1 cellular context compared by ENCODE assay signal in the genomic region with DNA sequence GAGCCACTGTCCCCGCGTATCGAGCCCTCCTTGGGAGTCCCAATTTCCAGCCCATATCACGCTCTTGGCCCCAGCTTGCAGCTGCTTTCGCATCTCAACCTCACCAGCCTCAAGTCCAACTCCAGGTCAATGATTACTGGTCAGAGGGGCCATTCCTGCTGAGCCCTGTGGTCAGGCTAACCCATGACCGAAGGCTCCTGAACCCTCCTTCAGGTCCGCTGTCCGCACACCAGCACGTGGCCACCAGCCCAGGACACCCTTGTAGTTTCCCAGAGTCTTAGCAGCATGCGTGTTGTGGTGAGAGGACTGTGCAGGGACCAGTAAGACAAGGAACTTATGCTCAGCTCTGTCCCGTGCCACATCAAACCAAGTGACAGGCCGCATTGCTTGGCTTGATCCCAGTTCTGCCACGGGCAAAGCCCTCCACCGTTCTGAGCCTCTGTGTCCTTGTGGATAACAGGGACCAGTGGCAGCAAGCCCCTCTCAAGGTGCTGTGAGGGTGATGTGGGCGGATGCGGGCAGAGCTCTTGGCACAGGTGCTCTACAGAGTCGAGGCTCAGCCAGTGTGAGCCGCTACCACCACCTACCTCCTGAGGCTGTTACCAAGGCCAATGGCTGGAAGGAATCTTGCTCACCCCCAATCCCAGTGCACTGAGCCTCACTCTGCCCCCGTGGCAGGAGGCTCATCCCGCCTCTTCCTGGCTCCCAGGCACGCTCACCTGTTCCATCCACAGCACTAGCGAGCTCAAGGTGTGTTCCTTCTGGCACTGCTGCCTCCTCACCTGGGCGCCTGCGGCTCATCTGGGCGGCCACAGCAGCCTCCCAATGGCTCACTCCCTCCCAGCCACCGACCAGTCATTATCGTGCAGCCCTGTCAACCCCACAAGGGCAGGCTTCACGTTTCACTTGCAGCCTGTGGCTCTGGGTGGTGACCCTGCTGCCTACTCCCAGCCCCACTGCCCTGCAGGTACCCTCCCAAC.
A peak's percentile ranks its signal among the peaks of the same experiment; 100 is the strongest.
TF ChIP-seq lines count a peak whose summit lies in the region.

No MANE protein-coding gene starts in this region.

TF ChIP-seq in K562, 482 proteins besides CTCF, POLR2A, EP300 and RAD21:
- TF ChIP-seq RBFOX2 (IDR thresholded peaks at IDR 0.05; ENCODE audit: low read depth, low read length) = 0 out of 2 replicates have a peak, but pooled peaks have one; percentile 3
- no peak for TF ChIP-seq BCOR (IDR thresholded peaks at IDR 0.05)
- TF ChIP-seq MYC (IDR thresholded peaks at IDR 0.05; ENCODE audit: low read depth, low read length) = no peak
- TF ChIP-seq MYC (CRISPR knock-in tag; IDR thresholded peaks at IDR 0.05; ENCODE audit: borderline replicate concordance, low read depth) = no peak
TF ChIP-seq in K562: peak in this region for 1.
